16 cellular contexts compared by ENCODE assay signal in the genomic region with DNA sequence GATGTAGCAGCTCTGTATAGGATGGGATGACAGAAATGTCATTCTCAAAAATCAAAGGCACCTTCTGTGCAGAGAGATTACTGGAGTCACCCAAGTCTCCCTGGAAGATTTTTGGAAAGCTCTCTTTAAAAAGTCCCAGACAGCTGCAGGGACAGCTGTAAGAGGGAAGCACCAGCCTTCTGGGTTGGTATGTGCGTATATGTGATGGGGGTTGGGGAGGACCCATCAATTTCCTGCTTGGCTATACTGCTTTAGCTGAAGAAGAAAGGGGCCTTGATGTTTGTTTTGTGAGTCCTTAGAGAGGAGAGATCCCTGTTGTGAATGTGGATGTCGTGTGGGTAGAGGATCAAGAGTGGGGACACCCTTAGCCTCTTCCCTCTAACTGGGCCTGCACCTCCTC. TPM values are rescaled to one million over a fixed set of nuclear protein-coding genes. Genes with fewer than 3 reads are reported as not detected.
DNase-seq lines count a peak whose midpoint lies in the region; ATAC-seq and TF ChIP-seq lines count a peak whose summit lies in the region.
"Had no signal": no experiment of that assay in that cellular context is flagged by ENCODE, and none has a peak within 500 bp of the region (broad histone marks: within the 10 kb centered on the region; RNA-seq: fewer than 3 reads in every experiment).

No MANE protein-coding gene starts in this region.

- H3K27me3 Mint-ChIP-seq in activated CD8-positive, alpha-beta memory T cell treated with anti-CD3 and anti-CD28 coated beads, Interleukin-2, amount 10 ng/mL, durations not matched to agents 7 days and 5 days, result no peaks in the 10 kb centered on the region
- H3K27me3 Mint-ChIP-seq in T-helper 2 cell treated with Interferon-gamma antibody and Interleukin-4, amounts not matched to agents 5 μg/mL and 100 μg/mL, for 36 hours (ENCODE audit: low read depth), result no peaks in the 10 kb centered on the region
- no peaks in the 10 kb centered on the region for H3K27me3 Mint-ChIP-seq in endodermal cell (ENCODE audit: insufficient read depth)
- no peaks in the 10 kb centered on the region for H3K27me3 Mint-ChIP-seq in progenitor cell of endocrine pancreas
- H3K27me3 Mint-ChIP-seq in endothelial cell (ENCODE audit: unreplicated experiment), result no peaks in the 10 kb centered on the region

- peaks cover 3% of the 10 kb centered on the region for H3K36me3 Mint-ChIP-seq in activated CD8-positive, alpha-beta memory T cell treated with anti-CD3 and anti-CD28 coated beads, Interleukin-2, amount 10 ng/mL, durations not matched to agents 7 days and 5 days
- peaks cover 3% of the 10 kb centered on the region for H3K36me3 Mint-ChIP-seq in T-helper 2 cell treated with Interferon-gamma antibody and Interleukin-4, amounts not matched to agents 5 μg/mL and 100 μg/mL, for 36 hours (ENCODE audit: low read depth)
- H3K36me3 Mint-ChIP-seq in endodermal cell (ENCODE audit: low read depth) (no peaks in the 10 kb centered on the region), progenitor cell of endocrine pancreas (ENCODE audit: insufficient read depth) (no peaks in the 10 kb centered on the region), endothelial cell (ENCODE audit: low read depth, unreplicated experiment) (peaks cover 3% of the 10 kb centered on the region)

- CTCF ChIA-PET in activated CD8-positive, alpha-beta memory T cell treated with anti-CD3 and anti-CD28 coated beads, Interleukin-2, amount 10 ng/mL, durations not matched to agents 7 days and 5 days (lab: Charles Lee), result interaction anchor here (0.8 to 8.6 kb wide), 2 partner anchors 9 to 13 kb away, joined by 4 to 92 read pairs; no protein-coding TSS in a partner anchor

- H3K27me3 ChIP-seq in endodermal cell (ENCODE audit: control insufficient read depth, insufficient read depth, low read length, poor library complexity, severe bottlenecking), result no peaks in the 10 kb centered on the region
- H3K27me3 ChIP-seq: esophagus squamous epithelium, heart right ventricle, transverse colon had no signal

- no peaks in the 10 kb centered on the region for H3K9me3 Mint-ChIP-seq in activated CD8-positive, alpha-beta memory T cell treated with anti-CD3 and anti-CD28 coated beads, Interleukin-2, amount 10 ng/mL, durations not matched to agents 7 days and 5 days (ENCODE audit: low read depth)
- no peaks in the 10 kb centered on the region for H3K9me3 Mint-ChIP-seq in T-helper 2 cell treated with Interferon-gamma antibody and Interleukin-4, amounts not matched to agents 5 μg/mL and 100 μg/mL, for 36 hours
- H3K9me3 Mint-ChIP-seq in endodermal cell, result no peaks in the 10 kb centered on the region
- no peaks in the 10 kb centered on the region for H3K9me3 Mint-ChIP-seq in progenitor cell of endocrine pancreas (ENCODE audit: low read depth)
- H3K9me3 Mint-ChIP-seq in endothelial cell (ENCODE audit: unreplicated experiment), result no peaks in the 10 kb centered on the region
- H3K9me3 Mint-ChIP-seq: activated T-cell treated with anti-CD3 and anti-CD28 coated beads, Interleukin-2, amount 50 U/mL, for 4 hours; HFFc6 had no signal

- peaks cover 38% of the 10 kb centered on the region for H3K4me1 Mint-ChIP-seq in activated CD8-positive, alpha-beta memory T cell treated with anti-CD3 and anti-CD28 coated beads, Interleukin-2, amount 10 ng/mL, durations not matched to agents 7 days and 5 days
- H3K4me1 Mint-ChIP-seq in T-helper 2 cell treated with Interferon-gamma antibody and Interleukin-4, amounts not matched to agents 5 μg/mL and 100 μg/mL, for 36 hours (ENCODE audit: low read depth), result peaks cover 38% of the 10 kb centered on the region
- H3K4me1 Mint-ChIP-seq in endodermal cell, result peaks cover 19% of the 10 kb centered on the region
- H3K4me1 Mint-ChIP-seq in progenitor cell of endocrine pancreas (ENCODE audit: low read depth), result peaks cover 8% of the 10 kb centered on the region
- H3K4me1 Mint-ChIP-seq in endothelial cell (ENCODE audit: unreplicated experiment), result peaks cover 14% of the 10 kb centered on the region

- H3K9me3 ChIP-seq in endodermal cell (ENCODE audit: control insufficient read depth, low read length), result no peaks in the 10 kb centered on the region
- H3K9me3 ChIP-seq: esophagus squamous epithelium, heart right ventricle, transverse colon had no signal

- no peak overlapping the region for H3K9ac ChIP-seq in endodermal cell (ENCODE audit: extremely low read depth, low read length, poor library complexity, severe bottlenecking)

- WGBS in endodermal cell (ENCODE audit: insufficient coverage in 1 of 2, insufficient read length in 1 of 2), 2 experiments, result 67% methylated on average over 2 of the region's 2 CpGs; no CpG with 5 or more reads in 1 of the 2 experiments

- no peak overlapping the region for H3K4me3 Mint-ChIP-seq in activated CD8-positive, alpha-beta memory T cell treated with anti-CD3 and anti-CD28 coated beads, Interleukin-2, amount 10 ng/mL, durations not matched to agents 7 days and 5 days
- peak overlapping the region; percentile 27 for H3K4me3 Mint-ChIP-seq in T-helper 2 cell treated with Interferon-gamma antibody and Interleukin-4, amounts not matched to agents 5 μg/mL and 100 μg/mL, for 36 hours
- H3K4me3 Mint-ChIP-seq in endodermal cell (no peak overlapping the region), progenitor cell of endocrine pancreas (ENCODE audit: low read depth) (no peak overlapping the region), endothelial cell (ENCODE audit: unreplicated experiment) (no peak overlapping the region)
- H3K4me3 Mint-ChIP-seq: activated T-cell treated with anti-CD3 and anti-CD28 coated beads, Interleukin-2, amount 50 U/mL, for 4 hours; HFFc6 had no signal

- no peak for ATAC-seq in activated CD8-positive, alpha-beta memory T cell treated with anti-CD3 and anti-CD28 coated beads, Interleukin-2, amount 10 ng/mL, durations not matched to agents 7 days and 5 days
- ATAC-seq: activated T-cell treated with anti-CD3 and anti-CD28 coated beads, Interleukin-2, amount 50 U/mL, for 4 hours; heart right ventricle; PC-3 had no signal

- TF ChIP-seq CTCF in endodermal cell (conservative IDR thresholded peaks at IDR 0.05), result no peak
- no peak for TF ChIP-seq CTCF in progenitor cell of endocrine pancreas (IDR thresholded peaks at IDR 0.05; ENCODE audit: unreplicated experiment)
- TF ChIP-seq CTCF in endothelial cell (IDR thresholded peaks at IDR 0.05; ENCODE audit: unreplicated experiment), result no peak

- no peaks in the 10 kb centered on the region for H3K36me3 ChIP-seq in endodermal cell (ENCODE audit: control insufficient read depth, insufficient read depth, low read length)
- H3K36me3 ChIP-seq: esophagus squamous epithelium, heart right ventricle, transverse colon had no signal

- H3K4me1 ChIP-seq in endodermal cell (ENCODE audit: control insufficient read depth, insufficient read depth, low read length), result no peaks in the 10 kb centered on the region

- no peak overlapping the region for H3K4me3 ChIP-seq in endodermal cell (ENCODE audit: low read length)
- H3K4me3 ChIP-seq: esophagus squamous epithelium, heart right ventricle, transverse colon had no signal

- DNase-seq in activated CD8-positive, alpha-beta memory T cell treated with anti-CD3 and anti-CD28 coated beads, Interleukin-2, amount 10 ng/mL, durations not matched to agents 7 days and 5 days, result no peak
- DNase-seq in activated CD8-positive, alpha-beta memory T cell treated with anti-CD3 and anti-CD28 coated beads, Interleukin-2, amount 50 U/mL, for 48 hours, result no peak
- no peak for DNase-seq in T-helper 2 cell treated with Interferon-gamma antibody and Interleukin-4, amounts not matched to agents 5 μg/mL and 100 μg/mL, for 36 hours (ENCODE audit: low spot score)
- DNase-seq in endodermal cell, result no peak
- DNase-seq in progenitor cell of endocrine pancreas (ENCODE audit: low spot score, unreplicated experiment), result no peak
- DNase-seq in activated gamma-delta T cell (lab: John Stamatoyannopoulos, UW), result no peak
- no peak for DNase-seq in AG08396 (ENCODE audit: low spot score)
- DNase-seq in endothelial cell (ENCODE audit: low spot score), result no peak
- DNase-seq: activated T-cell treated with anti-CD3 and anti-CD28 coated beads, Interleukin-2, amount 50 U/mL, for 4 hours; dermis blood vessel endothelial cell; esophagus squamous epithelium; HFFc6; KG1; PC-3; transverse colon had no signal

- peak overlapping the region; percentile 41 for H3K27ac Mint-ChIP-seq in activated CD8-positive, alpha-beta memory T cell treated with anti-CD3 and anti-CD28 coated beads, Interleukin-2, amount 10 ng/mL, durations not matched to agents 7 days and 5 days
- H3K27ac Mint-ChIP-seq in T-helper 2 cell treated with Interferon-gamma antibody and Interleukin-4, amounts not matched to agents 5 μg/mL and 100 μg/mL, for 36 hours, result peak overlapping the region; percentile 51
- H3K27ac Mint-ChIP-seq in endodermal cell (peak overlapping the region; percentile 77), progenitor cell of endocrine pancreas (peak overlapping the region; percentile 29), endothelial cell (ENCODE audit: unreplicated experiment) (no peak overlapping the region)
- H3K27ac Mint-ChIP-seq: HFFc6 had no signal

- no peak overlapping the region for H3K27ac ChIP-seq in endodermal cell (ENCODE audit: low read depth, low read length)
- H3K27ac ChIP-seq: esophagus squamous epithelium, transverse colon had no signal

RNA-seq across cellular contexts. Expression of a gene that starts 5.4 kb away (rescaled TPM):
- 100 to 1,000 TPM in 1 of 2 experiments, 10 to 100 TPM in 1; 96.6 to 122 TPM for total RNA-seq in activated CD8-positive, alpha-beta memory T cell treated with anti-CD3 and anti-CD28 coated beads, Interleukin-2, amount 10 ng/mL, durations not matched to agents 7 days and 5 days
- total RNA-seq in endodermal cell (100 to 1,000 TPM; 192 to 197 TPM), progenitor cell of endocrine pancreas (189 and 200 TPM in 2 replicates), endothelial cell (ENCODE audit: unreplicated experiment) (204 TPM)
- polyA plus RNA-seq in endodermal cell (2013, experiment 1 of 2), result 227 TPM
- polyA plus RNA-seq in endodermal cell (2013, experiment 2 of 2), result 194 TPM

RNA-seq across cellular contexts. Expression of a gene that starts 27.0 kb away (rescaled TPM):
- total RNA-seq in activated CD8-positive, alpha-beta memory T cell treated with anti-CD3 and anti-CD28 coated beads, Interleukin-2, amount 10 ng/mL, durations not matched to agents 7 days and 5 days, result 10 to 100 TPM; 32.9 to 39.7 TPM
- 10 to 100 TPM; 33.3 to 35.2 TPM for total RNA-seq in endodermal cell
- polyA plus RNA-seq in endodermal cell (2013, experiment 1 of 2), result 25.4 TPM
- polyA plus RNA-seq in endodermal cell (2013, experiment 2 of 2), result 23.1 TPM
- total RNA-seq in progenitor cell of endocrine pancreas, result 40.0 and 40.5 TPM in 2 replicates
- total RNA-seq in endothelial cell (ENCODE audit: unreplicated experiment), result 29.1 TPM
